In the genomic region with DNA sequence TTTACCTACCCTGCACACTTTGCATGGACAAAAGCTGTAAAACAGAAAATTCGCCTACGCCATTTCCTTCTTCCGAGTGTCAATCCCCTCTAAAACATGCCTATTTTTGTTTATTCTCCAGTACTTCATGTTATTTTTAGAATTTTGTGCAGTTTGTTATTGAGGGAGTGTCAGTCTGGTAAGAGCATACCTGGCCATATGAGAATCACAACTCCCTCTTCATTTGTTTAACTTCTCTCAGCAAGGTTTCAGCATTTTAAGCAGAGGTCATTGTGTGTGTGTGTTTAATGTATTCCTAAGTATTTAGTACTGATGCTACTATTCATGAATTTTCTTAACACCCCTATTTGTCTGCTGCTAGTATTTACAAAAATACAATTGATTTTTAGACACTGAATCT, we compare ENCODE assay signal across 1 cellular context.
TF ChIP-seq lines count a peak whose summit lies in the region.

No MANE protein-coding gene starts in this region.

TF ChIP-seq in A549, 52 proteins besides CTCF, POLR2A, EP300 and RAD21 (continued from another document):
- TF ChIP-seq, protein P1, sequence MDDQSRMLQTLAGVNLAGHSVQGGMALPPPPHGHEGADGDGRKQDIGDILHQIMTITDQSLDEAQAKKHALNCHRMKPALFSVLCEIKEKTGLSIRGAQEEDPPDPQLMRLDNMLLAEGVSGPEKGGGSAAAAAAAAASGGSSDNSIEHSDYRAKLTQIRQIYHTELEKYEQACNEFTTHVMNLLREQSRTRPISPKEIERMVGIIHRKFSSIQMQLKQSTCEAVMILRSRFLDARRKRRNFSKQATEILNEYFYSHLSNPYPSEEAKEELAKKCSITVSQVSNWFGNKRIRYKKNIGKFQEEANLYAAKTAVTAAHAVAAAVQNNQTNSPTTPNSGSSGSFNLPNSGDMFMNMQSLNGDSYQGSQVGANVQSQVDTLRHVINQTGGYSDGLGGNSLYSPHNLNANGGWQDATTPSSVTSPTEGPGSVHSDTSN (IDR thresholded peaks at IDR 0.05) = no peak
- TF ChIP-seq JUNB (IDR thresholded peaks at IDR 0.05) (no peak), NFE2L2 (conservative IDR thresholded peaks at IDR 0.05; ENCODE audit: low read length) (no peak), BHLHE40 (IDR thresholded peaks at IDR 0.05; ENCODE audit: low read depth, low read length) (no peak), CHD2 (IDR thresholded peaks at IDR 0.05; ENCODE audit: low read length, partially characterized antibody) (no peak), MAZ (IDR thresholded peaks at IDR 0.05; ENCODE audit: borderline replicate concordance, low read depth, low read length) (no peak), ESRRA (IDR thresholded peaks at IDR 0.05; ENCODE audit: borderline replicate concordance, low read length) (no peak), SREBF2 (IDR thresholded peaks at IDR 0.05) (no peak), PHF8 (IDR thresholded peaks at IDR 0.05; ENCODE audit: borderline replicate concordance, low read depth) (no peak)
- TF ChIP-seq, protein P2, sequence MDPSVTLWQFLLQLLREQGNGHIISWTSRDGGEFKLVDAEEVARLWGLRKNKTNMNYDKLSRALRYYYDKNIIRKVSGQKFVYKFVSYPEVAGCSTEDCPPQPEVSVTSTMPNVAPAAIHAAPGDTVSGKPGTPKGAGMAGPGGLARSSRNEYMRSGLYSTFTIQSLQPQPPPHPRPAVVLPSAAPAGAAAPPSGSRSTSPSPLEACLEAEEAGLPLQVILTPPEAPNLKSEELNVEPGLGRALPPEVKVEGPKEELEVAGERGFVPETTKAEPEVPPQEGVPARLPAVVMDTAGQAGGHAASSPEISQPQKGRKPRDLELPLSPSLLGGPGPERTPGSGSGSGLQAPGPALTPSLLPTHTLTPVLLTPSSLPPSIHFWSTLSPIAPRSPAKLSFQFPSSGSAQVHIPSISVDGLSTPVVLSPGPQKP (IDR thresholded peaks at IDR 0.05; ENCODE audit: low read depth, low read length) = no peak
